In the genomic region with DNA sequence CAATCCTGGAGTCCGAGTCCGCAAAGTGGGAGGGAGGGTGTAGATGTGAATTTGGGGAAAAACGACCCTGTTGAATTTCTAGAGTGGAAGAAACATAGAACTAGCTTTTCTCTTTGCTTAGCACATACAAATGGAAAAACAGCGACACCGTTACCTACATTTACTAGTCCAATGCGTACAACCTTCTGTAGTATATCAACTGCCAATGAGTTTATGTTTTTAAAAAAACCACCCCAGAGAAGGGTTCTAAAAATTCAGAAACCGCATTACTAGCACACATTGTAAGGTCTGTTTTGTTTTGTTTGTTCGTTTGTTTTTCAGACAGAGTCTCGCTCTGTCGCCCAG, we compare ENCODE assay signal across 8 cellular contexts. TPM values are rescaled to one million over a fixed set of nuclear protein-coding genes. Genes with fewer than 3 reads are reported as not detected.
DNase-seq lines count a peak whose midpoint lies in the region; ATAC-seq, FAIRE-seq and TF ChIP-seq lines count a peak whose summit lies in the region.

No MANE protein-coding gene starts in this region.

- TF ChIP-seq EP300 in esophagus muscularis mucosa (IDR thresholded peaks at IDR 0.05) = no peak

- CTCF ChIA-PET in BJ (lab: Yijun Ruan, JAX) = interaction anchor here (0.8 kb wide), 1 partner anchor 52 kb away, joined by 3 read pairs; no protein-coding TSS in a partner anchor

- 21% methylated on average over 10 of the region's 10 CpGs for WGBS in esophagus muscularis mucosa

- TF ChIP-seq POLR2A in esophagus muscularis mucosa (IDR thresholded peaks at IDR 0.05; ENCODE audit: low read depth) = no peak

- H3K27ac ChIP-seq in MM.1S (ENCODE audit: low read length) = no peak overlapping the region
- H3K27ac ChIP-seq in esophagus muscularis mucosa (replicated peaks in 1 of 4) = peak overlapping the region; percentile 88 to 97 (median 93)

- H3K9me3 ChIP-seq in MM.1S (replicated peaks; ENCODE audit: insufficient read depth, low read length) (no peaks in the 10 kb centered on the region), esophagus muscularis mucosa (no peaks in the 10 kb centered on the region)

- DNase-seq in BJ (ENCODE audit: low read depth) (no peak), MM.1S (no peak), esophagus muscularis mucosa (ENCODE audit: extremely low spot score) (no peak), retinal pigment epithelial cell (ENCODE audit: low read depth) (no peak), HTR-8/SVneo (ENCODE audit: insufficient read length, low spot score) (no peak), NCI-H187 treated with DMSO at 0.1 percent for 48 hours (lab: John Stamatoyannopoulos, UW) (no peak)

- H3K4me1 ChIP-seq in MM.1S (ENCODE audit: low read length) (no peaks in the 10 kb centered on the region), esophagus muscularis mucosa (peaks cover 16 to 27% (median 24%) of the 10 kb centered on the region in 4 donors)

- no peaks in the 10 kb centered on the region for H3F3A ChIP-seq in MM.1S (ENCODE audit: insufficient read depth, low read length)

- peaks cover 22% of the 10 kb centered on the region for H3K79me2 ChIP-seq in MM.1S (ENCODE audit: low read length)

- peak; percentile 23 for ATAC-seq in GM21390 (IDR thresholded peaks at IDR 0.05; ENCODE audit: unreplicated experiment)
- ATAC-seq in HG03280 (IDR thresholded peaks at IDR 0.05; ENCODE audit: unreplicated experiment) = no peak

- POLR2A ChIA-PET in BJ (lab: Charles Lee) = no interaction called here

- FAIRE-seq in HTR-8/SVneo (lab: Jason Lieb, UNC) = no peak

- no peaks in the 10 kb centered on the region for H3K9me2 ChIP-seq in MM.1S (replicated peaks; ENCODE audit: insufficient read depth, low read length)

- no peak for TF ChIP-seq CTCF in BJ (IDR thresholded peaks at IDR 0.05; ENCODE audit: insufficient read depth, low read depth, low read length)
- TF ChIP-seq CTCF in MM.1S (IDR thresholded peaks at IDR 0.05; ENCODE audit: low read length) = no peak
- no peak for TF ChIP-seq CTCF in esophagus muscularis mucosa (IDR thresholded peaks at IDR 0.05)
- no peak for TF ChIP-seq CTCF in retinal pigment epithelial cell (conservative IDR thresholded peaks at IDR 0.05; ENCODE audit: low read depth, low read length)

- peak overlapping the region; percentile 54; the same call in 1 of the 2 replicates for H3K4me2 ChIP-seq in MM.1S (ENCODE audit: low read depth, low read length)

- H3K4me3 ChIP-seq in BJ (ENCODE audit: low read depth, low read length) (peak overlapping the region; percentile 84), MM.1S (ENCODE audit: low read length) (peak overlapping the region; percentile 76), esophagus muscularis mucosa (peak overlapping the region; percentile 72 to 92 (median 84)), retinal pigment epithelial cell (ENCODE audit: low read length) (peak overlapping the region; percentile 97)

- intact Hi-C loops in esophagus muscularis mucosa (cut with DNase I) = no loop called here

- H4K20me1 ChIP-seq in MM.1S (ENCODE audit: insufficient read depth, low read length) = no peaks in the 10 kb centered on the region

- H3K36me3 ChIP-seq in BJ (ENCODE audit: control insufficient read depth, insufficient read depth, low read length) (peaks cover 2% of the 10 kb centered on the region; the same call in 1 of the 2 replicates), MM.1S (replicated peaks; ENCODE audit: insufficient read depth, low read length) (no peaks in the 10 kb centered on the region), esophagus muscularis mucosa (no peaks in the 10 kb centered on the region)

- H3K27me3 ChIP-seq in BJ (ENCODE audit: control insufficient read depth, insufficient read depth, low read length) = no peaks in the 10 kb centered on the region
- H3K27me3 ChIP-seq in MM.1S (replicated peaks; ENCODE audit: insufficient read depth, low read length) = no peaks in the 10 kb centered on the region
- H3K27me3 ChIP-seq in esophagus muscularis mucosa = no peaks in the 10 kb centered on the region

- H3K9ac ChIP-seq in MM.1S (ENCODE audit: low read length) = no peak overlapping the region

- H2AFZ ChIP-seq in MM.1S (ENCODE audit: low read length) = peak overlapping the region; percentile 85

RNA-seq across cellular contexts. Expression of a gene that starts 0.3 kb away (rescaled TPM):
- polyA plus RNA-seq in BJ (2011; rRNA removed) = 33.4 and 50.0 TPM in 2 replicates
- polyA minus RNA-seq in BJ (2011; rRNA and poly(A)+ RNA removed) = 31.7 and 37.5 TPM in 2 replicates
- total RNA-seq in esophagus muscularis mucosa = 10 to 100 TPM; 23.0 to 37.4 (median 31.7) TPM

RNA-seq across cellular contexts. Expression of a gene that starts 45.6 kb away (rescaled TPM):
- polyA plus RNA-seq in BJ (2011; rRNA removed) = not detected in 2 replicates
- polyA minus RNA-seq in BJ (2011; rRNA and poly(A)+ RNA removed) = not detected in 2 replicates
- total RNA-seq in esophagus muscularis mucosa = not detected

RNA-seq across cellular contexts. Expression of a gene that starts 59.2 kb away (rescaled TPM):
- polyA plus RNA-seq in BJ (2011; rRNA removed) = 18.9 and 39.4 TPM in 2 replicates
- polyA minus RNA-seq in BJ (2011; rRNA and poly(A)+ RNA removed) = 6.7 and 8.0 TPM in 2 replicates
- 10 to 100 TPM; 17.8 to 23.0 (median 20.3) TPM for total RNA-seq in esophagus muscularis mucosa
